1 cellular context compared by ENCODE assay signal in the genomic region with DNA sequence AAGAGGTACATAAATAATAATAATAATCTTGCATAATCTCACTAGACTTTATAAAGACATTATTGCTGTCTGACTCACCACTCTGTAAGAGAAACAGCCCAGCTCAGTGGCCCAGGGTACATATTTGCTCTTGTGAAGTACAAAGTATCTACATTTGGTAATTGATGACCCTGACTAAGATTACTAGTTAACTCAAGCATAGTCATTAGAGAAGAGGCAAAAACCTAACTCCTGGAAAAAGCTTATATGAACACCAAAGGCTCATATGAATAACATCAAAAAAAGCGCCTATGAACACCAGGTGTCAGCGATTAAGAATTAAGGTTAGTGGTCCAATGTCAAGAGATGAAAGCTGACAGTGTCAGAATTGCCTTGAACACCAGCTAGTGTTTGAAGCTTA.
TF ChIP-seq lines count a peak whose summit lies in the region.

No MANE protein-coding gene starts in this region.

TF ChIP-seq in HepG2, 621 proteins besides CTCF, POLR2A, EP300 and RAD21 (continued from another document and continues in another):
- TF ChIP-seq, protein P1, sequence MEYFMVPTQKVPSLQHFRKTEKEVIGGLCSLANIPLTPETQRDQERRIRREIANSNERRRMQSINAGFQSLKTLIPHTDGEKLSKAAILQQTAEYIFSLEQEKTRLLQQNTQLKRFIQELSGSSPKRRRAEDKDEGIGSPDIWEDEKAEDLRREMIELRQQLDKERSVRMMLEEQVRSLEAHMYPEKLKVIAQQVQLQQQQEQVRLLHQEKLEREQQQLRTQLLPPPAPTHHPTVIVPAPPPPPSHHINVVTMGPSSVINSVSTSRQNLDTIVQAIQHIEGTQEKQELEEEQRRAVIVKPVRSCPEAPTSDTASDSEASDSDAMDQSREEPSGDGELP (IDR thresholded peaks at IDR 0.05; ENCODE audit: borderline replicate concordance, low read depth): no peak
- TF ChIP-seq, protein P2, sequence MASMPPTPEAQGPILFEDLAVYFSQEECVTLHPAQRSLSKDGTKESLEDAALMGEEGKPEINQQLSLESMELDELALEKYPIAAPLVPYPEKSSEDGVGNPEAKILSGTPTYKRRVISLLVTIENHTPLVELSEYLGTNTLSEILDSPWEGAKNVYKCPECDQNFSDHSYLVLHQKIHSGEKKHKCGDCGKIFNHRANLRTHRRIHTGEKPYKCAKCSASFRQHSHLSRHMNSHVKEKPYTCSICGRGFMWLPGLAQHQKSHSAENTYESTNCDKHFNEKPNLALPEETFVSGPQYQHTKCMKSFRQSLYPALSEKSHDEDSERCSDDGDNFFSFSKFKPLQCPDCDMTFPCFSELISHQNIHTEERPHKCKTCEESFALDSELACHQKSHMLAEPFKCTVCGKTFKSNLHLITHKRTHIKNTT (CRISPR knock-in tag; IDR thresholded peaks at IDR 0.05): no peak
- TF ChIP-seq NAIF1 (CRISPR knock-in tag; IDR thresholded peaks at IDR 0.05; ENCODE audit: borderline replicate concordance) (no peak), ZNF768 (CRISPR knock-in tag; IDR thresholded peaks at IDR 0.05) (no peak), SMARCC2 (IDR thresholded peaks at IDR 0.05) (peak; percentile 93), TCF12 (IDR thresholded peaks at IDR 0.05) (no peak), TCF12 (CRISPR knock-in tag; IDR thresholded peaks at IDR 0.05) (no peak), KDM4B (CRISPR knock-in tag; IDR thresholded peaks at IDR 0.05) (no peak), ZBTB8A (CRISPR knock-in tag; IDR thresholded peaks at IDR 0.05; ENCODE audit: borderline replicate concordance, low read depth) (no peak), KDM1A (CRISPR knock-in tag; IDR thresholded peaks at IDR 0.05) (no peak), XBP1 (CRISPR knock-in tag; IDR thresholded peaks at IDR 0.05) (no peak), ARNT2 (CRISPR knock-in tag; IDR thresholded peaks at IDR 0.05; ENCODE audit: low read depth) (no peak), ATRX (CRISPR knock-in tag; IDR thresholded peaks at IDR 0.05; ENCODE audit: borderline replicate concordance) (no peak), MYNN (CRISPR knock-in tag; IDR thresholded peaks at IDR 0.05; ENCODE audit: low read depth) (no peak), ZNF589 (CRISPR knock-in tag; conservative IDR thresholded peaks at IDR 0.05) (no peak), ZNF251 (CRISPR knock-in tag; IDR thresholded peaks at IDR 0.05) (no peak), JUN (CRISPR knock-in tag; IDR thresholded peaks at IDR 0.05) (peak; percentile 70; the same call in 1 of the 2 replicates), NR2F6 (IDR thresholded peaks at IDR 0.05) (peak; percentile 71; the same call in 1 of the 2 replicates), NR2F6 (CRISPR knock-in tag; IDR thresholded peaks at IDR 0.05) (peak; percentile 83), ZNF562 (CRISPR knock-in tag; IDR thresholded peaks at IDR 0.05; ENCODE audit: borderline replicate concordance) (no peak), ZFP90 (CRISPR knock-in tag; IDR thresholded peaks at IDR 0.05; ENCODE audit: borderline replicate concordance) (no peak), HDAC6 (IDR thresholded peaks at IDR 0.05; ENCODE audit: low read depth, low read length) (no peak), KLF15 (CRISPR knock-in tag; IDR thresholded peaks at IDR 0.05; ENCODE audit: borderline replicate concordance) (no peak), ZNF605 (CRISPR knock-in tag; IDR thresholded peaks at IDR 0.05) (no peak), ZNF224 (CRISPR knock-in tag; IDR thresholded peaks at IDR 0.05) (no peak), ELF4 (CRISPR knock-in tag; IDR thresholded peaks at IDR 0.05; ENCODE audit: borderline replicate concordance) (no peak), PAWR (CRISPR knock-in tag; IDR thresholded peaks at IDR 0.05; ENCODE audit: borderline replicate concordance) (no peak), HNRNPK (IDR thresholded peaks at IDR 0.05; ENCODE audit: low read depth, low read length, poor library complexity, severe bottlenecking) (no peak), KDM5A (IDR thresholded peaks at IDR 0.05; ENCODE audit: borderline replicate concordance, low read length) (no peak), PRPF4 (IDR thresholded peaks at IDR 0.05; ENCODE audit: low read depth, low read length, poor library complexity, severe bottlenecking) (no peak), SRF (IDR thresholded peaks at IDR 0.05; ENCODE audit: low read depth, low read length) (no peak), ZNF660 (CRISPR knock-in tag; IDR thresholded peaks at IDR 0.05; ENCODE audit: borderline replicate concordance, low read depth) (no peak), ZFY (CRISPR knock-in tag; IDR thresholded peaks at IDR 0.05) (no peak), SMARCE1 (IDR thresholded peaks at IDR 0.05; ENCODE audit: borderline replicate concordance) (peak; percentile 86), TSC22D2 (CRISPR knock-in tag; IDR thresholded peaks at IDR 0.05; ENCODE audit: borderline replicate concordance) (no peak), TGIF2 (CRISPR knock-in tag; IDR thresholded peaks at IDR 0.05) (no peak), MLLT10 (CRISPR knock-in tag; IDR thresholded peaks at IDR 0.05) (no peak), ZNF329 (CRISPR knock-in tag; IDR thresholded peaks at IDR 0.05; ENCODE audit: low read depth) (no peak), KAT8 (CRISPR knock-in tag; IDR thresholded peaks at IDR 0.05) (peak; percentile 66), ARID2 (CRISPR knock-in tag; IDR thresholded peaks at IDR 0.05; ENCODE audit: borderline replicate concordance) (no peak), ZNF343 (CRISPR knock-in tag; IDR thresholded peaks at IDR 0.05) (no peak), EED (CRISPR knock-in tag; IDR thresholded peaks at IDR 0.05) (no peak)
- TF ChIP-seq, protein P3, sequence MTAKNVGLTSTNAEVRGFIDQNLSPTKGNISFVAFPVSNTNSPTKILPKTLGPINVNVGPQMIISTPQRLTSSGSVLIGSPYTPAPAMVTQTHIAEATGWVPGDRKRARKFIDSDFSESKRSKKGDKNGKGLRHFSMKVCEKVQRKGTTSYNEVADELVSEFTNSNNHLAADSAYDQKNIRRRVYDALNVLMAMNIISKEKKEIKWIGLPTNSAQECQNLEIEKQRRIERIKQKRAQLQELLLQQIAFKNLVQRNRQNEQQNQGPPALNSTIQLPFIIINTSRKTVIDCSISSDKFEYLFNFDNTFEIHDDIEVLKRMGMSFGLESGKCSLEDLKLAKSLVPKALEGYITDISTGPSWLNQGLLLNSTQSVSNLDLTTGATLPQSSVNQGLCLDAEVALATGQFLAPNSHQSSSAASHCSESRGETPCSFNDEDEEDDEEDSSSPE (CRISPR knock-in tag; IDR thresholded peaks at IDR 0.05): no peak
- TF ChIP-seq, protein P4, sequence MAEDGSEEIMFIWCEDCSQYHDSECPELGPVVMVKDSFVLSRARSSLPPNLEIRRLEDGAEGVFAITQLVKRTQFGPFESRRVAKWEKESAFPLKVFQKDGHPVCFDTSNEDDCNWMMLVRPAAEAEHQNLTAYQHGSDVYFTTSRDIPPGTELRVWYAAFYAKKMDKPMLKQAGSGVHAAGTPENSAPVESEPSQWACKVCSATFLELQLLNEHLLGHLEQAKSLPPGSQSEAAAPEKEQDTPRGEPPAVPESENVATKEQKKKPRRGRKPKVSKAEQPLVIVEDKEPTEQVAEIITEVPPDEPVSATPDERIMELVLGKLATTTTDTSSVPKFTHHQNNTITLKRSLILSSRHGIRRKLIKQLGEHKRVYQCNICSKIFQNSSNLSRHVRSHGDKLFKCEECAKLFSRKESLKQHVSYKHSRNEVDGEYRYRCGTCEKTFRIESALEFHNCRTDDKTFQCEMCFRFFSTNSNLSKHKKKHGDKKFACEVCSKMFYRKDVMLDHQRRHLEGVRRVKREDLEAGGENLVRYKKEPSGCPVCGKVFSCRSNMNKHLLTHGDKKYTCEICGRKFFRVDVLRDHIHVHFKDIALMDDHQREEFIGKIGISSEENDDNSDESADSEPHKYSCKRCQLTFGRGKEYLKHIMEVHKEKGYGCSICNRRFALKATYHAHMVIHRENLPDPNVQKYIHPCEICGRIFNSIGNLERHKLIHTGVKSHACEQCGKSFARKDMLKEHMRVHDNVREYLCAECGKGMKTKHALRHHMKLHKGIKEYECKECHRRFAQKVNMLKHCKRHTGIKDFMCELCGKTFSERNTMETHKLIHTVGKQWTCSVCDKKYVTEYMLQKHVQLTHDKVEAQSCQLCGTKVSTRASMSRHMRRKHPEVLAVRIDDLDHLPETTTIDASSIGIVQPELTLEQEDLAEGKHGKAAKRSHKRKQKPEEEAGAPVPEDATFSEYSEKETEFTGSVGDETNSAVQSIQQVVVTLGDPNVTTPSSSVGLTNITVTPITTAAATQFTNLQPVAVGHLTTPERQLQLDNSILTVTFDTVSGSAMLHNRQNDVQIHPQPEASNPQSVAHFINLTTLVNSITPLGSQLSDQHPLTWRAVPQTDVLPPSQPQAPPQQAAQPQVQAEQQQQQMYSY (CRISPR knock-in tag; IDR thresholded peaks at IDR 0.05): no peak
- TF ChIP-seq, protein P5, sequence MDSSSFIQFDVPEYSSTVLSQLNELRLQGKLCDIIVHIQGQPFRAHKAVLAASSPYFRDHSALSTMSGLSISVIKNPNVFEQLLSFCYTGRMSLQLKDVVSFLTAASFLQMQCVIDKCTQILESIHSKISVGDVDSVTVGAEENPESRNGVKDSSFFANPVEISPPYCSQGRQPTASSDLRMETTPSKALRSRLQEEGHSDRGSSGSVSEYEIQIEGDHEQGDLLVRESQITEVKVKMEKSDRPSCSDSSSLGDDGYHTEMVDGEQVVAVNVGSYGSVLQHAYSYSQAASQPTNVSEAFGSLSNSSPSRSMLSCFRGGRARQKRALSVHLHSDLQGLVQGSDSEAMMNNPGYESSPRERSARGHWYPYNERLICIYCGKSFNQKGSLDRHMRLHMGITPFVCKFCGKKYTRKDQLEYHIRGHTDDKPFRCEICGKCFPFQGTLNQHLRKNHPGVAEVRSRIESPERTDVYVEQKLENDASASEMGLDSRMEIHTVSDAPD (CRISPR knock-in tag; IDR thresholded peaks at IDR 0.05): no peak
- TF ChIP-seq, protein P6, sequence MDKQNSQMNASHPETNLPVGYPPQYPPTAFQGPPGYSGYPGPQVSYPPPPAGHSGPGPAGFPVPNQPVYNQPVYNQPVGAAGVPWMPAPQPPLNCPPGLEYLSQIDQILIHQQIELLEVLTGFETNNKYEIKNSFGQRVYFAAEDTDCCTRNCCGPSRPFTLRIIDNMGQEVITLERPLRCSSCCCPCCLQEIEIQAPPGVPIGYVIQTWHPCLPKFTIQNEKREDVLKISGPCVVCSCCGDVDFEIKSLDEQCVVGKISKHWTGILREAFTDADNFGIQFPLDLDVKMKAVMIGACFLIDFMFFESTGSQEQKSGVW (CRISPR knock-in tag; IDR thresholded peaks at IDR 0.05; ENCODE audit: borderline replicate concordance): no peak
- TF ChIP-seq, protein P7, sequence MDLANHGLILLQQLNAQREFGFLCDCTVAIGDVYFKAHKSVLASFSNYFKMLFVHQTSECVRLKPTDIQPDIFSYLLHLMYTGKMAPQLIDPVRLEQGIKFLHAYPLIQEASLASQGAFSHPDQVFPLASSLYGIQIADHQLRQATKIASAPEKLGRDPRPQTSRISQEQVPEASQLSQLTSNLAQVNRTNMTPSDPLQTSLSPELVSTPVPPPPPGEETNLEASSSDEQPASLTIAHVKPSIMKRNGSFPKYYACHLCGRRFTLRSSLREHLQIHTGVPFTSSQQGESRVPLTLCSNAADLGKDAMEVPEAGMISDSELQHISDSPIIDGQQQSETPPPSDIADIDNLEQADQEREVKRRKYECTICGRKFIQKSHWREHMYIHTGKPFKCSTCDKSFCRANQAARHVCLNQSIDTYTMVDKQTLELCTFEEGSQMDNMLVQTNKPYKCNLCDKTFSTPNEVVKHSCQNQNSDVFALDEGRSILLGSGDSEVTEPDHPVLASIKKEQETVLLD (CRISPR knock-in tag; IDR thresholded peaks at IDR 0.05; ENCODE audit: low read depth): no peak
- TF ChIP-seq, protein P8, sequence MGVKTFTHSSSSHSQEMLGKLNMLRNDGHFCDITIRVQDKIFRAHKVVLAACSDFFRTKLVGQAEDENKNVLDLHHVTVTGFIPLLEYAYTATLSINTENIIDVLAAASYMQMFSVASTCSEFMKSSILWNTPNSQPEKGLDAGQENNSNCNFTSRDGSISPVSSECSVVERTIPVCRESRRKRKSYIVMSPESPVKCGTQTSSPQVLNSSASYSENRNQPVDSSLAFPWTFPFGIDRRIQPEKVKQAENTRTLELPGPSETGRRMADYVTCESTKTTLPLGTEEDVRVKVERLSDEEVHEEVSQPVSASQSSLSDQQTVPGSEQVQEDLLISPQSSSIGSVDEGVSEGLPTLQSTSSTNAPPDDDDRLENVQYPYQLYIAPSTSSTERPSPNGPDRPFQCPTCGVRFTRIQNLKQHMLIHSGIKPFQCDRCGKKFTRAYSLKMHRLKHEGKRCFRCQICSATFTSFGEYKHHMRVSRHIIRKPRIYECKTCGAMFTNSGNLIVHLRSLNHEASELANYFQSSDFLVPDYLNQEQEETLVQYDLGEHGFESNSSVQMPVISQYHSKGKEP (CRISPR knock-in tag; IDR thresholded peaks at IDR 0.05): no peak
- TF ChIP-seq, protein P9, sequence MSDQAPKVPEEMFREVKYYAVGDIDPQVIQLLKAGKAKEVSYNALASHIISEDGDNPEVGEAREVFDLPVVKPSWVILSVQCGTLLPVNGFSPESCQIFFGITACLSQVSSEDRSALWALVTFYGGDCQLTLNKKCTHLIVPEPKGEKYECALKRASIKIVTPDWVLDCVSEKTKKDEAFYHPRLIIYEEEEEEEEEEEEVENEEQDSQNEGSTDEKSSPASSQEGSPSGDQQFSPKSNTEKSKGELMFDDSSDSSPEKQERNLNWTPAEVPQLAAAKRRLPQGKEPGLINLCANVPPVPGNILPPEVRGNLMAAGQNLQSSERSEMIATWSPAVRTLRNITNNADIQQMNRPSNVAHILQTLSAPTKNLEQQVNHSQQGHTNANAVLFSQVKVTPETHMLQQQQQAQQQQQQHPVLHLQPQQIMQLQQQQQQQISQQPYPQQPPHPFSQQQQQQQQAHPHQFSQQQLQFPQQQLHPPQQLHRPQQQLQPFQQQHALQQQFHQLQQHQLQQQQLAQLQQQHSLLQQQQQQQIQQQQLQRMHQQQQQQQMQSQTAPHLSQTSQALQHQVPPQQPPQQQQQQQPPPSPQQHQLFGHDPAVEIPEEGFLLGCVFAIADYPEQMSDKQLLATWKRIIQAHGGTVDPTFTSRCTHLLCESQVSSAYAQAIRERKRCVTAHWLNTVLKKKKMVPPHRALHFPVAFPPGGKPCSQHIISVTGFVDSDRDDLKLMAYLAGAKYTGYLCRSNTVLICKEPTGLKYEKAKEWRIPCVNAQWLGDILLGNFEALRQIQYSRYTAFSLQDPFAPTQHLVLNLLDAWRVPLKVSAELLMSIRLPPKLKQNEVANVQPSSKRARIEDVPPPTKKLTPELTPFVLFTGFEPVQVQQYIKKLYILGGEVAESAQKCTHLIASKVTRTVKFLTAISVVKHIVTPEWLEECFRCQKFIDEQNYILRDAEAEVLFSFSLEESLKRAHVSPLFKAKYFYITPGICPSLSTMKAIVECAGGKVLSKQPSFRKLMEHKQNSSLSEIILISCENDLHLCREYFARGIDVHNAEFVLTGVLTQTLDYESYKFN (CRISPR knock-in tag; conservative IDR thresholded peaks at IDR 0.05): peak; percentile 94
- TF ChIP-seq, protein P10, sequence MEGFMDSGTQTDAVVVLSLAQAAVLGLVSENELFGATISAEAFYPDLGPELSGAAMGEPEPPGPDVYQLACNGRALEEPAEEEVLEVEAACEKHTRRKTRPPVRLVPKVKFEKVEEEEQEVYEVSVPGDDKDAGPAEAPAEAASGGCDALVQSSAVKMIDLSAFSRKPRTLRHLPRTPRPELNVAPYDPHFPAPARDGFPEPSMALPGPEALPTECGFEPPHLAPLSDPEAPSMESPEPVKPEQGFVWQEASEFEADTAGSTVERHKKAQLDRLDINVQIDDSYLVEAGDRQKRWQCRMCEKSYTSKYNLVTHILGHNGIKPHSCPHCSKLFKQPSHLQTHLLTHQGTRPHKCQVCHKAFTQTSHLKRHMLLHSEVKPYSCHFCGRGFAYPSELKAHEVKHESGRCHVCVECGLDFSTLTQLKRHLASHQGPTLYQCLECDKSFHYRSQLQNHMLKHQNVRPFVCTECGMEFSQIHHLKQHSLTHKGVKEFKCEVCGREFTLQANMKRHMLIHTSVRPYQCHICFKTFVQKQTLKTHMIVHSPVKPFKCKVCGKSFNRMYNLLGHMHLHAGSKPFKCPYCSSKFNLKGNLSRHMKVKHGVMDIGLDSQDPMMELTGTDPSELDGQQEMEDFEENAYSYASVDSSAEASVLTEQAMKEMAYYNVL (CRISPR knock-in tag; IDR thresholded peaks at IDR 0.05; ENCODE audit: borderline replicate concordance): no peak
